ENCODE assay signal across 8 cellular contexts in the genomic region with DNA sequence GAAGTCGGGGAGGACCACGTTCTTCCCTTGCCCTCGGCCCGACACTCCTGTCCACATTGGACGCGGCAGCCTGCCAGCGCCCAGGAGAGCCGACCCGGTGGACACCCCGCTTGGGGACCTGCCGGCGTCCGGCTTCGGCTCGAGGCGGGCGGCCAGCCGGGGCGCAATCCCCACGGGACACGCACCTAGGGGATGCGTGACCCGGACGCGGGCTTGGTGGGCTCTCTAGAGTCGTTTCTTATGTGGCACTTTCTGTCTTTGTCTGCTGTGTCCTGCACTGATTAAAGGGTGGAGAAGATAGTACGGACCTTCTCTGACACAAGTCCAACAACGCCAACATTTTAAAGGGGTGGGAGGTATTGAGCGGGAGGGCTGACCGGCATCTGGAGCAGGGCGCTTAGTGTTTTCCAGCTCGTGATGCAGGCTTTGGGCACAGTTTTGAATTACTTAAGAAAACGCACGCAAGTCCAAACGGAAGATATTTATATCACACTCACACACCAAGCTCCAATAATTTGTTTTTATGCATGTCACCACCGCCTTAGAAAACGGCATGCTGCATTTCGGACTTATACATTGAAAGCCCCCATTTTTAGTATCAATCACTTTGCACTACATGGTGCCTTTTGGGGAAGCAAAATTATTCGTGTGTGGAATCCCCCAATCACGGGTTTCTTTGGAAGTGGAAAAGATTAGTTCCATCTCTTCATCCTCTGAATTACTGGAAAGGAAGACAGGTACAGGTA. TPM values are rescaled to one million over a fixed set of nuclear protein-coding genes. Genes with fewer than 3 reads are reported as not detected.
A peak's percentile ranks its signal among the peaks of the same experiment; 100 is the strongest.
DNase-seq lines count a peak whose midpoint lies in the region; ATAC-seq and TF ChIP-seq lines count a peak whose summit lies in the region.

No MANE protein-coding gene starts in this region.

- DNase-seq in spleen: no peak
- no peak for DNase-seq in activated CD4-positive, CD25-positive, alpha-beta regulatory T cell (lab: John Stamatoyannopoulos, UW)
- no peak for DNase-seq in HuH-7.5 (ENCODE audit: low spot score)

- WGBS in spleen, 5 donors: 2 to 5% (median 3%) methylated on average over 18 to 40 of the region's 40 CpGs

- ATAC-seq in GM19372 (IDR thresholded peaks at IDR 0.05; ENCODE audit: low read depth, unreplicated experiment): peak; percentile 21
- peak; percentile 3 for ATAC-seq in HG03565 (IDR thresholded peaks at IDR 0.05; ENCODE audit: unreplicated experiment)

- peaks cover 28% of the 10 kb centered on the region for H3K4me1 Mint-ChIP-seq in activated naive CD8-positive, alpha-beta T cell (ENCODE audit: low read depth)

- H3K9ac ChIP-seq in iPS-18a (ENCODE audit: low read length): no peak overlapping the region

- H3K36me3 Mint-ChIP-seq in activated naive CD8-positive, alpha-beta T cell: peaks cover 3% of the 10 kb centered on the region

- no peaks in the 10 kb centered on the region for H3K36me3 ChIP-seq in iPS-18a (ENCODE audit: control insufficient read depth, low read depth, low read length)
- H3K36me3 ChIP-seq in spleen: no peaks in the 10 kb centered on the region

- peak overlapping the region; percentile 22 for H3K27ac Mint-ChIP-seq in activated naive CD8-positive, alpha-beta T cell

- TF ChIP-seq POLR2A in spleen (IDR thresholded peaks at IDR 0.05): no peak

- TF ChIP-seq CTCF in C4-2B (conservative IDR thresholded peaks at IDR 0.05) (no peak), spleen (IDR thresholded peaks at IDR 0.05 in 8 of 11, conservative IDR thresholded peaks at IDR 0.05 in 3 of 11) (no peak)

- H3K4me1 ChIP-seq in iPS-18a (ENCODE audit: control insufficient read depth, low read depth, low read length) (peaks cover 12% of the 10 kb centered on the region), spleen (peaks cover 14 to 48% (median 35%) of the 10 kb centered on the region in 6 donors)

- H3K9me3 ChIP-seq in iPS-18a (ENCODE audit: control insufficient read depth, low read depth, low read length): no peaks in the 10 kb centered on the region
- peaks cover 0 to 15% (median 0%) of the 10 kb centered on the region in 8 donors for H3K9me3 ChIP-seq in spleen

- peaks cover 65% of the 10 kb centered on the region for H3K27me3 Mint-ChIP-seq in activated naive CD8-positive, alpha-beta T cell

- H3K27ac ChIP-seq in C4-2B: peak overlapping the region; percentile 97
- H3K27ac ChIP-seq in iPS-18a (ENCODE audit: low read length): no peak overlapping the region
- peak overlapping the region; percentile 90 to 97 (median 94) for H3K27ac ChIP-seq in spleen

- H3K4me3 Mint-ChIP-seq in activated naive CD8-positive, alpha-beta T cell: peak overlapping the region; percentile 71

- H3K4me3 ChIP-seq in iPS-18a (ENCODE audit: low read length): peak overlapping the region; percentile 66
- H3K4me3 ChIP-seq in spleen: peak overlapping the region; percentile 65 to 81 (median 74)

- no peaks in the 10 kb centered on the region for H3K9me3 Mint-ChIP-seq in activated naive CD8-positive, alpha-beta T cell (ENCODE audit: low read depth)

- H3K27me3 ChIP-seq in iPS-18a (ENCODE audit: control insufficient read depth, insufficient read depth, low read length) (peaks cover 99% of the 10 kb centered on the region), spleen (replicated peaks in 1 of 7) (peaks cover 41 to 97% (median 93%) of the 10 kb centered on the region in 7 donors)

- intact Hi-C loops in spleen (cut with DNase I; ENCODE audit: low total_unique reads): no loop called here

RNA-seq across cellular contexts. Expression of a gene that starts 3.9 kb away (rescaled TPM):
- total RNA-seq in spleen: not detected
- polyA plus RNA-seq in spleen: under 1 TPM in 1 of 3 donors, not detected in 2; 0.11 TPM

RNA-seq across cellular contexts. Expression of a gene that starts 20.5 kb away (rescaled TPM):
- 10 to 100 TPM; 47.1 to 89.7 (median 68.2) TPM for total RNA-seq in spleen
- polyA plus RNA-seq in spleen: 10 to 100 TPM; 26.9 to 38.7 (median 27.1) TPM

RNA-seq across cellular contexts. Expression of a gene that starts 25.2 kb away (rescaled TPM):
- total RNA-seq in spleen: 10 to 100 TPM; 43.5 to 63.7 (median 52.9) TPM
- 10 to 100 TPM; 69.1 to 76.0 (median 73.2) TPM for polyA plus RNA-seq in spleen
